ENCODE assay signal across 9 cellular contexts in the genomic region with DNA sequence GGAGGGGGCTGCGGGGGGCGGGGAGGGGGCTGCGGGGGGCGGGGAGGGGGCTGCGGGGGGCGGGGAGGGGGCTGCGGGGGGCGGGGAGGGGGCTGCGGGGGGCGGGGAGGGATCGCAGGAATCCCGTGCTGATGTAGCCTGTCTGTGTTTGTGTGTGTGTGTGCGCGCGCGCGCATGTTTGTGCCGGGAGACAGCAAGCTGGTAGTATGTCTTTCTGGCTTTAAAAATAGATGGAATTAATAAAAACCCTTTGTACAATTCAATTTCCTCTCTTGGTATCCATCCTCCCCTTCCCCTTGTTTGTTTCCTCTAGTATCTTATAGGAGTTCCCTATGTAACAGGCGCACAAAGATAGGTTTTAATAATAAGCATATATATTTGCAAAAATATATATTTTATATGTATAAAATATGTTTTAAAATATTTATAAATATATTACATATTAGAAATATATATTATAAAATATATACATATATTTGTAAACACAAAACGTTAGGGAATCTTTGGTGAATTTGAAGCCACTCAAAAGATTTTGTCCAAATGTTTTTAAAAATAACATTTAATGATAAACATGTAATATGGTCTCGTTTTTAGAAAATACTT. TPM values are rescaled to one million over a fixed set of nuclear protein-coding genes. Genes with fewer than 3 reads are reported as not detected.
DNase-seq lines count a peak whose midpoint lies in the region; ATAC-seq and TF ChIP-seq lines count a peak whose summit lies in the region.
"Had no signal": no experiment of that assay in that cellular context is flagged by ENCODE, and none has a peak within 500 bp of the region (broad histone marks: within the 10 kb centered on the region; RNA-seq: fewer than 3 reads in every experiment).

No MANE protein-coding gene starts in this region.

- H3K4me3 ChIP-seq in hepatocyte: peak overlapping the region; percentile 37

- 4% methylated on average over 10 of the region's 21 CpGs for WGBS in hepatocyte (ENCODE audit: low lambda C conversion rate, missing lambda C conversion rate)

- no peaks in the 10 kb centered on the region for H3K36me3 Mint-ChIP-seq in IgD-negative memory B cell
- no peaks in the 10 kb centered on the region for H3K36me3 Mint-ChIP-seq in activated naive CD8-positive, alpha-beta T cell treated with anti-CD3 and anti-CD28 coated beads for 36 hours
- H3K36me3 Mint-ChIP-seq in stimulated activated memory B cell treated with anti-CD40 and anti-IgM and Interleukin-4, amounts not matched to agents 10 μg/mL and 1 μg/mL and 100 μg/mL, for 72 hours: no peaks in the 10 kb centered on the region

- H3K79me2 ChIP-seq in hepatocyte: peaks cover 34% of the 10 kb centered on the region

- peak overlapping the region; percentile 73 for H3K4me2 ChIP-seq in hepatocyte

- H3K27me3 ChIP-seq in hepatocyte: no peaks in the 10 kb centered on the region

- H3K9me3 Mint-ChIP-seq in IgD-negative memory B cell: no peaks in the 10 kb centered on the region
- H3K9me3 Mint-ChIP-seq in activated naive CD8-positive, alpha-beta T cell treated with anti-CD3 and anti-CD28 coated beads for 36 hours: no peaks in the 10 kb centered on the region
- no peaks in the 10 kb centered on the region for H3K9me3 Mint-ChIP-seq in stimulated activated memory B cell treated with anti-CD40 and anti-IgM and Interleukin-4, amounts not matched to agents 10 μg/mL and 1 μg/mL and 100 μg/mL, for 72 hours
- H3K9me3 Mint-ChIP-seq: activated T-helper 2 cell treated with anti-CD3 and anti-CD28 coated beads, Interferon-gamma antibody, Interleukin-2, Interleukin-4, amounts not matched to agents 10 μg/mL and 5 μg/mL and 100 μg/mL, durations not matched to agents 14 hours and 24 hours and 36 hours had no signal

- peak overlapping the region; percentile 64 to 100 (median 98) for H3K27ac Mint-ChIP-seq in IgD-negative memory B cell
- no peak overlapping the region for H3K27ac Mint-ChIP-seq in activated naive CD8-positive, alpha-beta T cell treated with anti-CD3 and anti-CD28 coated beads for 36 hours
- peak overlapping the region; percentile 99 for H3K27ac Mint-ChIP-seq in stimulated activated memory B cell treated with anti-CD40 and anti-IgM and Interleukin-4, amounts not matched to agents 10 μg/mL and 1 μg/mL and 100 μg/mL, for 72 hours
- H3K27ac Mint-ChIP-seq: activated T-helper 2 cell treated with anti-CD3 and anti-CD28 coated beads, Interferon-gamma antibody, Interleukin-2, Interleukin-4, amounts not matched to agents 10 μg/mL and 5 μg/mL and 100 μg/mL, durations not matched to agents 14 hours and 24 hours and 36 hours had no signal

- H3K4me1 ChIP-seq in hepatocyte (ENCODE audit: insufficient read depth): no peaks in the 10 kb centered on the region

- TF ChIP-seq CTCF in hepatocyte (IDR thresholded peaks at IDR 0.05; ENCODE audit: poor library complexity): no peak
- no peak for TF ChIP-seq CTCF in GM20000 (IDR thresholded peaks at IDR 0.05; ENCODE audit: extremely low read depth, missing control alignments)

- ATAC-seq in stimulated activated memory B cell treated with anti-CD40 and anti-IgM and Interleukin-4, amounts not matched to agents 10 μg/mL and 1 μg/mL and 100 μg/mL, for 72 hours: no peak
- no peak for ATAC-seq in HG03342 (IDR thresholded peaks at IDR 0.05; ENCODE audit: unreplicated experiment)
- ATAC-seq in HG03095 (IDR thresholded peaks at IDR 0.05; ENCODE audit: unreplicated experiment): no peak

- H3K36me3 ChIP-seq in hepatocyte (replicated peaks; ENCODE audit: insufficient read depth, low read depth): no peaks in the 10 kb centered on the region

- H4K20me1 ChIP-seq in hepatocyte (ENCODE audit: insufficient read depth, poor library complexity, severe bottlenecking): no peaks in the 10 kb centered on the region

- peak overlapping the region; percentile 86 for H3K27ac ChIP-seq in hepatocyte

- H3K4me1 Mint-ChIP-seq in IgD-negative memory B cell: peaks cover 44 to 53% (median 47%) of the 10 kb centered on the region in 3 donors
- peaks cover 10% of the 10 kb centered on the region for H3K4me1 Mint-ChIP-seq in activated naive CD8-positive, alpha-beta T cell treated with anti-CD3 and anti-CD28 coated beads for 36 hours
- H3K4me1 Mint-ChIP-seq in stimulated activated memory B cell treated with anti-CD40 and anti-IgM and Interleukin-4, amounts not matched to agents 10 μg/mL and 1 μg/mL and 100 μg/mL, for 72 hours: peaks cover 62% of the 10 kb centered on the region

- H3K9me3 ChIP-seq in hepatocyte (ENCODE audit: low read depth): no peaks in the 10 kb centered on the region

- no peaks in the 10 kb centered on the region for H3K27me3 Mint-ChIP-seq in IgD-negative memory B cell
- H3K27me3 Mint-ChIP-seq in activated naive CD8-positive, alpha-beta T cell treated with anti-CD3 and anti-CD28 coated beads for 36 hours: peaks cover 57% of the 10 kb centered on the region
- H3K27me3 Mint-ChIP-seq in stimulated activated memory B cell treated with anti-CD40 and anti-IgM and Interleukin-4, amounts not matched to agents 10 μg/mL and 1 μg/mL and 100 μg/mL, for 72 hours: no peaks in the 10 kb centered on the region

- no peaks in the 10 kb centered on the region for H3K9me2 ChIP-seq in hepatocyte (replicated peaks; ENCODE audit: insufficient read depth)

- peak overlapping the region; percentile 18 for H2AFZ ChIP-seq in hepatocyte

- H3K4me3 Mint-ChIP-seq in IgD-negative memory B cell: peak overlapping the region; percentile 87 to 100 (median 99)
- H3K4me3 Mint-ChIP-seq in activated naive CD8-positive, alpha-beta T cell treated with anti-CD3 and anti-CD28 coated beads for 36 hours: peak overlapping the region; percentile 74
- peak overlapping the region; percentile 99 for H3K4me3 Mint-ChIP-seq in stimulated activated memory B cell treated with anti-CD40 and anti-IgM and Interleukin-4, amounts not matched to agents 10 μg/mL and 1 μg/mL and 100 μg/mL, for 72 hours

- DNase-seq in activated naive CD8-positive, alpha-beta T cell treated with anti-CD3 and anti-CD28 coated beads for 36 hours: no peak
- DNase-seq in hepatocyte (ENCODE audit: low spot score) (peak; percentile 52), GM20000 (ENCODE audit: low spot score) (no peak)
- no peak for DNase-seq in activated T-cell treated with anti-CD3 and anti-CD28 coated beads, Interleukin-2, amount 50 U/mL, for 48 hours

RNA-seq across cellular contexts. Expression of a gene that starts 0.8 kb away (rescaled TPM):
- polyA plus RNA-seq in IgD-negative memory B cell: 93.4 TPM
- total RNA-seq in activated naive CD8-positive, alpha-beta T cell treated with anti-CD3 and anti-CD28 coated beads for 36 hours: under 1 TPM; 0.62 to 0.92 TPM
- total RNA-seq in hepatocyte: 20.3 and 29.6 TPM in 2 replicates
- 19.5 and 22.9 TPM in 2 replicates for polyA plus RNA-seq in hepatocyte
- total RNA-seq: activated T-helper 2 cell treated with anti-CD3 and anti-CD28 coated beads, Interferon-gamma antibody, Interleukin-2, Interleukin-4, amounts not matched to agents 10 μg/mL and 5 μg/mL and 100 μg/mL, durations not matched to agents 14 hours and 24 hours and 36 hours had no signal

Comparison
In these comparisons a context has a peak if more than half of its experiments do, and no peak if none do; other contexts are left out.
1. RNA of a gene that starts 0.8 kb away (total RNA-seq): 20.3 to 29.6 TPM in hepatocyte; 0.62 to 0.92 TPM in activated naive CD8-positive, alpha-beta T cell treated with anti-CD3 and anti-CD28 coated beads for 36 hours; every median in the first group is over 10 times any median in the second.
2. Peak in every context shown above with its lines, with median percentiles within 50 percentile points of each other: H3K4me3 Mint-ChIP-seq.